ENCODE assay signal across 7 cellular contexts in genomic region chr9:129189971-129190370, GRCh38. TPM values are rescaled to one million over a fixed set of nuclear protein-coding genes. Genes with fewer than 3 reads are reported as not detected.
DNase-seq lines count a peak whose midpoint lies in the region; ATAC-seq, FAIRE-seq and TF ChIP-seq lines count a peak whose summit lies in the region.
"Not testable (repeated sequence)": the region's sequence is repeated elsewhere in the genome, so short reads cannot be mapped to it uniquely, and the experiment has no call there.
"Had no signal": no experiment of that assay in that cellular context is flagged by ENCODE, and none has a peak within 500 bp of the region (broad histone marks: within the 10 kb centered on the region; RNA-seq: fewer than 3 reads in every experiment).

No MANE protein-coding gene starts in this region.

- not testable (repeated sequence) for H3K14ac ChIP-seq in trophoblast cell (ENCODE audit: low read length)

- H2BK5ac ChIP-seq in trophoblast cell (ENCODE audit: low read depth, low read length, poor library complexity), result not testable (repeated sequence)

- intact Hi-C loops in K562 (cut with micrococcal nuclease), result not testable (repeated sequence)

- not testable (repeated sequence) for H3K4ac ChIP-seq in trophoblast cell (ENCODE audit: low read depth, low read length)

- 69% methylated on average over 8 of the region's 8 CpGs for WGBS in K562 (ENCODE audit: insufficient coverage, low coverage, missing lambda C conversion rate)
- no CpG with 5 or more reads among the region's 8 CpGs for WGBS in trophoblast cell (ENCODE audit: extremely low coverage, insufficient coverage, insufficient read length)

- not testable (repeated sequence) for H3K9me3 Mint-ChIP-seq in activated naive CD4-positive, alpha-beta T cell treated with anti-CD3 and anti-CD28 coated beads, Interleukin-2, amount 50 U/mL, for 24 hours; stimulated activated naive CD8-positive, alpha-beta T cell treated with anti-CD3 and anti-CD28 coated beads, Interleukin-15, amount 100 ng/mL, for 72 hours

- H3K79me1 ChIP-seq in trophoblast cell (ENCODE audit: low read length), result not testable (repeated sequence)

- not testable (repeated sequence) for H4K91ac ChIP-seq in trophoblast cell (ENCODE audit: low read depth, low read length)

- not testable (repeated sequence) for H4K12ac ChIP-seq in trophoblast cell (ENCODE audit: low read depth, low read length)

- H3K36me3 Mint-ChIP-seq in activated naive CD4-positive, alpha-beta T cell treated with anti-CD3 and anti-CD28 coated beads, Interleukin-2, amount 50 U/mL, for 24 hours, result not testable (repeated sequence)

- not testable (repeated sequence) for H3K4me3 ChIP-seq in K562; osteoblast (ENCODE audit: insufficient read depth, low read length); trophoblast cell (ENCODE audit: low read depth, low read length)

- not testable (repeated sequence) for H3K4me2 ChIP-seq in K562 (ENCODE audit: insufficient read depth, low read length); osteoblast (ENCODE audit: insufficient read depth, low read length); trophoblast cell (ENCODE audit: low read length)

- H3K4me3 Mint-ChIP-seq in activated naive CD4-positive, alpha-beta T cell treated with anti-CD3 and anti-CD28 coated beads, Interleukin-2, amount 50 U/mL, for 24 hours; stimulated activated naive CD8-positive, alpha-beta T cell treated with anti-CD3 and anti-CD28 coated beads, Interleukin-15, amount 100 ng/mL, for 72 hours: not testable (repeated sequence)

- CTCF ChIA-PET in K562 (lab: Yijun Ruan, JAX; ENCODE audit: low intra/inter-chr PET ratio), result not testable (repeated sequence)

- H2BK12ac ChIP-seq in trophoblast cell (ENCODE audit: low read length), result not testable (repeated sequence)

- H3K27ac Mint-ChIP-seq in activated naive CD4-positive, alpha-beta T cell treated with anti-CD3 and anti-CD28 coated beads, Interleukin-2, amount 50 U/mL, for 24 hours, result peak overlapping the region; percentile 46
- peak overlapping the region; percentile 19 to 37 for H3K27ac Mint-ChIP-seq in stimulated activated naive CD8-positive, alpha-beta T cell treated with anti-CD3 and anti-CD28 coated beads, Interleukin-15, amount 100 ng/mL, for 72 hours

- not testable (repeated sequence) for H2AK5ac ChIP-seq in trophoblast cell (ENCODE audit: low read length)

- H3K27ac ChIP-seq in K562 (ENCODE audit: extremely low read depth, low read depth, low read length); osteoblast (ENCODE audit: low read depth, low read length); trophoblast cell (ENCODE audit: low read depth, low read length): not testable (repeated sequence)

- not testable (repeated sequence) for H3K27me3 Mint-ChIP-seq in activated naive CD4-positive, alpha-beta T cell treated with anti-CD3 and anti-CD28 coated beads, Interleukin-2, amount 50 U/mL, for 24 hours
- H3K27me3 Mint-ChIP-seq in stimulated activated naive CD8-positive, alpha-beta T cell treated with anti-CD3 and anti-CD28 coated beads, Interleukin-15, amount 100 ng/mL, for 72 hours, result peaks cover 11% of the 10 kb centered on the region

- not testable (repeated sequence) for DNase-seq in K562 (ENCODE audit: extremely low read depth in 1 of 4, low spot score in 3 of 4); stimulated activated naive CD8-positive, alpha-beta T cell treated with anti-CD3 and anti-CD28 coated beads, Interleukin-15, amount 100 ng/mL, for 72 hours
- DNase-seq in osteoblast (ENCODE audit: insufficient read length, low spot score, missing footprints) (peak; percentile 3), trophoblast cell (peak; percentile 89 to 92)

- H3K9me3 ChIP-seq in K562 (replicated peaks; ENCODE audit: control insufficient read depth, insufficient read depth, low read depth, low read length); osteoblast (ENCODE audit: low read depth, low read length); trophoblast cell (ENCODE audit: insufficient read depth, low read depth, low read length): not testable (repeated sequence)

- not testable (repeated sequence) for TF ChIP-seq RAD21 in K562 (CRISPR knock-in tag; conservative IDR thresholded peaks at IDR 0.05 in 1 of 2, IDR thresholded peaks at IDR 0.05 in 1 of 2)

- H3K9me1 ChIP-seq in K562 (ENCODE audit: control insufficient read depth, insufficient read depth, low read length), result not testable (repeated sequence)

- not testable (repeated sequence) for H2BK120ac ChIP-seq in trophoblast cell (ENCODE audit: insufficient read depth, low read length, poor library complexity)

- POLR2A ChIA-PET in K562 (lab: Yijun Ruan, JAX), result interaction anchor here (0.7 kb wide), 1 partner anchor 207 kb away, joined by 3 read pairs; no protein-coding TSS in a partner anchor

- not testable (repeated sequence) for H3K18ac ChIP-seq in trophoblast cell (ENCODE audit: low read length)

- H3K23ac ChIP-seq in trophoblast cell (ENCODE audit: low read length), result not testable (repeated sequence)

- not testable (repeated sequence) for BruUV-seq in K562 (replicated peaks; lab: Mats Ljungman, UMichigan)

- not testable (repeated sequence) for FAIRE-seq in K562 (lab: Jason Lieb, UNC)

- H3K79me2 ChIP-seq in K562 (ENCODE audit: control insufficient read depth, insufficient read depth, low read length); osteoblast (ENCODE audit: insufficient read depth, low read length); trophoblast cell (ENCODE audit: control insufficient read depth, insufficient read depth, low read length, poor library complexity): not testable (repeated sequence)

- not testable (repeated sequence) for H3K36me3 ChIP-seq in K562 (ENCODE audit: control insufficient read depth, insufficient read depth, low read length); osteoblast (ENCODE audit: insufficient read depth, low read length); trophoblast cell (ENCODE audit: control insufficient read depth in 1 of 2, insufficient read depth in 2 of 2, low read length in 2 of 2)

- in situ Hi-C loops in K562 (cut with MboI), result not testable (repeated sequence)

- not testable (repeated sequence) for H3K4me1 Mint-ChIP-seq in activated naive CD4-positive, alpha-beta T cell treated with anti-CD3 and anti-CD28 coated beads, Interleukin-2, amount 50 U/mL, for 24 hours; stimulated activated naive CD8-positive, alpha-beta T cell treated with anti-CD3 and anti-CD28 coated beads, Interleukin-15, amount 100 ng/mL, for 72 hours

- H3K9ac ChIP-seq in K562 (ENCODE audit: insufficient read depth in 1 of 2, low read depth in 2 of 2, low read length in 2 of 2); trophoblast cell (ENCODE audit: low read length): not testable (repeated sequence)

- TF ChIP-seq CTCF in K562 (IDR thresholded peaks at IDR 0.05 in 2 of 3, conservative IDR thresholded peaks at IDR 0.05 in 1 of 3; ENCODE audit: insufficient read depth in 2 of 3, low read depth in 1 of 3, low read length in 3 of 3); osteoblast (IDR thresholded peaks at IDR 0.05; ENCODE audit: extremely low read depth, low read depth, low read length): not testable (repeated sequence)

- TF ChIP-seq POLR2A in K562 (conservative IDR thresholded peaks at IDR 0.05), result not testable (repeated sequence)

- H3K27me3 ChIP-seq in K562 (ENCODE audit: control insufficient read depth in 2 of 2, insufficient read depth in 2 of 2, low read length in 2 of 2), result peaks cover 3 to 12% of the 10 kb centered on the region in 2 experiments; a peak in 3 of 5 replicates
- H3K27me3 ChIP-seq in osteoblast (ENCODE audit: insufficient read depth, low read length); trophoblast cell (ENCODE audit: insufficient read depth, low read length): not testable (repeated sequence)

- ATAC-seq in K562; stimulated activated naive CD8-positive, alpha-beta T cell treated with anti-CD3 and anti-CD28 coated beads, Interleukin-15, amount 100 ng/mL, for 72 hours: not testable (repeated sequence)

- not testable (repeated sequence) for H4K20me1 ChIP-seq in K562 (replicated peaks; ENCODE audit: control insufficient read depth, insufficient read depth, low read length); osteoblast (ENCODE audit: insufficient read depth, low read length)

- H2AFZ ChIP-seq in K562 (ENCODE audit: low read depth, low read length); osteoblast (ENCODE audit: low read length); trophoblast cell (ENCODE audit: insufficient read depth, low read length, poor library complexity): not testable (repeated sequence)

- H4K8ac ChIP-seq in trophoblast cell (ENCODE audit: low read depth, low read length), result not testable (repeated sequence)

- not testable (repeated sequence) for TF ChIP-seq EP300 in K562 (IDR thresholded peaks at IDR 0.05; ENCODE audit: low read length)

- not testable (repeated sequence) for H3K4me1 ChIP-seq in K562 (replicated peaks in 1 of 2; ENCODE audit: control insufficient read depth in 2 of 2, insufficient read depth in 2 of 2, low read length in 2 of 2); osteoblast (ENCODE audit: insufficient read depth, low read length); trophoblast cell (ENCODE audit: control insufficient read depth in 1 of 2, insufficient read depth in 2 of 2, low read length in 2 of 2)

RNA-seq across cellular contexts. Expression of gene IER5L, which starts 11.9 kb away (rescaled TPM):
- total RNA-seq in K562 (2011; cell fraction: chromatin; rRNA removed; ENCODE audit: low replicate concordance), result 0.25 and 1.5 TPM in 2 replicates
- 2.9 and 4.7 TPM in 2 replicates for total RNA-seq in K562 (2011; cell fraction: nucleolus; rRNA removed)
- total RNA-seq in K562 (2011; cell fraction: nucleoplasm; rRNA removed), result 1.9 and 2.3 TPM in 2 replicates
- 11.9 and 13.6 TPM in 2 replicates for total RNA-seq in K562 (2014; rRNA removed)
- 0.19 and 0.22 TPM in 2 replicates for total RNA-seq in K562 (2014; rRNA removed; fragmentation: Illumina TruSeq; extraction: Trizol)
- 0.76 and 1.3 TPM in 2 replicates for total RNA-seq in K562 (2015; rRNA removed; fragmentation: Illumina TruSeq; extraction: Trizol)
- total RNA-seq in K562 (2021), result 4.9 and 5.7 TPM in 2 replicates
- 0.52 and 1.6 TPM in 2 replicates for polyA plus RNA-seq in K562 (2011; rRNA removed)
- 2.4 and 5.6 TPM in 2 replicates for polyA plus RNA-seq in K562 (2011; cell fraction: cytosol; rRNA removed)
- polyA plus RNA-seq in K562 (2011; cell fraction: nucleus; rRNA removed), result 4.3 and 4.5 TPM in 2 replicates
- polyA plus RNA-seq in K562 (2012), result 1.6 and 2.5 TPM in 2 replicates
- 0.25 and 0.29 TPM in 2 replicates for polyA plus RNA-seq in K562 (2014; fragmentation: Illumina TruSeq; extraction: Trizol)
- under 1 TPM; 0.14 to 0.18 TPM for polyA plus RNA-seq in K562 (2014; fragmentation: Nextera tagmentation; extraction: Ambion mirVana)
- polyA plus RNA-seq in K562 (2014; rRNA removed), result 4.0 and 4.7 TPM in 2 replicates
- polyA minus RNA-seq in K562 (2011; rRNA and poly(A)+ RNA removed), result 0.32 and 0.48 TPM in 2 replicates
- 1.7 and 3.7 TPM in 2 replicates for polyA minus RNA-seq in K562 (2011; cell fraction: cytosol; rRNA and poly(A)+ RNA removed)
- polyA minus RNA-seq in K562 (2011; cell fraction: nucleus; rRNA and poly(A)+ RNA removed), result 3.2 and 4.7 TPM in 2 replicates
- 86.1 and 104 TPM in 2 replicates for total RNA-seq in osteoblast
- polyA plus RNA-seq in trophoblast cell (2013), result 63.3 and 64.2 TPM in 2 replicates
- total RNA-seq: Daoy had no signal
- polyA plus RNA-seq: CD4-positive, CD25-positive, alpha-beta regulatory T cell had no signal
